8 cellular contexts compared by ENCODE assay signal in genomic region chr16:30183236-30183960, GRCh38.
DNase-seq lines count a peak whose midpoint lies in the region; ATAC-seq and TF ChIP-seq lines count a peak whose summit lies in the region.

CORO1A (plus strand) TSS chr16:30183602; CDS start chr16:30185210, 1,608 bp downstream.

- peak; percentile 49 for ATAC-seq in HG02571 (IDR thresholded peaks at IDR 0.05; ENCODE audit: unreplicated experiment)
- ATAC-seq in GM18861 (IDR thresholded peaks at IDR 0.05; ENCODE audit: unreplicated experiment), result no peak

- H3K4me1 ChIP-seq in iPS-15b (ENCODE audit: control insufficient read depth, insufficient read depth, low read length), result no peaks in the 10 kb centered on the region

- H3K9me3 ChIP-seq in iPS-15b (ENCODE audit: control insufficient read depth, insufficient read depth, low read length), result no peaks in the 10 kb centered on the region

- in situ Hi-C loops in astrocyte of the spinal cord (cut with HindIII; ENCODE audit: low sequenced_read_pairs), result no loop called here

- H3K4me3 ChIP-seq in astrocyte of the spinal cord (ENCODE audit: low read depth, low read length), result peak within 1 kb of the TSS; percentile 47
- H3K4me3 ChIP-seq in iPS-15b (ENCODE audit: low read depth, low read length), result peak within 1 kb of the TSS; percentile 71
- peak within 1 kb of the TSS; percentile 55 for H3K4me3 ChIP-seq in skeletal muscle cell (ENCODE audit: low read depth, low read length)

- no peak for TF ChIP-seq CTCF in astrocyte of the spinal cord (IDR thresholded peaks at IDR 0.05; ENCODE audit: low read depth, low read length)

- H3K36me3 ChIP-seq in iPS-15b (ENCODE audit: control insufficient read depth, insufficient read depth, low read length), result no peaks in the 10 kb centered on the region

- peak; percentile 10 for DNase-seq in GM04503 (ENCODE audit: low read depth)
- peak; percentile 82 for DNase-seq in NCI-H146 (lab: John Stamatoyannopoulos, UW)
- peak; percentile 84 for DNase-seq in T1000 (lab: John Stamatoyannopoulos, UW)
- peak; percentile 74 for DNase-seq in astrocyte of the spinal cord (ENCODE audit: low read depth, low spot score)
- peak; percentile 25 for DNase-seq in skeletal muscle cell (ENCODE audit: low read depth)

- peaks cover 6% of the 10 kb centered on the region for H3K27me3 ChIP-seq in iPS-15b (ENCODE audit: control insufficient read depth, insufficient read depth, low read length)

- H3K9ac ChIP-seq in iPS-15b (ENCODE audit: low read depth, low read length), result no peak within 1 kb of the TSS

Comparison
In these comparisons a context has a peak if more than half of its experiments do, and no peak if none do; other contexts are left out.
1. DNase-seq: peak in every context shown above with its lines; median percentile 84 in T1000; 82 in NCI-H146; 74 in astrocyte of the spinal cord; 25 in skeletal muscle cell; 10 in GM04503.